16 cellular contexts compared by ENCODE assay signal in genomic region chr11:92527467-92527866, GRCh38.
A peak's percentile ranks its signal among the peaks of the same experiment; 100 is the strongest.
DNase-seq lines count a peak whose midpoint lies in the region; TF ChIP-seq lines count a peak whose summit lies in the region.
"Had no signal": no experiment of that assay in that cellular context is flagged by ENCODE, and none has a peak within 500 bp of the region (broad histone marks: within the 10 kb centered on the region; RNA-seq: fewer than 3 reads in every experiment).

No MANE protein-coding gene starts in this region.

- CTCF ChIA-PET in OCI-LY7 (lab: Charles Lee; ENCODE audit: unreplicated experiment), result no interaction called here

- H3K9me2 ChIP-seq in OCI-LY7 (ENCODE audit: insufficient read depth, low read length), result no peaks in the 10 kb centered on the region

- POLR2A ChIA-PET in OCI-LY7 (lab: Charles Lee), result interaction anchor here (1.4 to 1.8 kb wide), 2 partner anchors 9 to 13 kb away, joined by 3 to 5 read pairs; no protein-coding TSS in a partner anchor

- BruUV-seq in OCI-LY7 (replicated peaks; lab: Mats Ljungman, UMichigan), result no TSS peak

- H3K27ac ChIP-seq in OCI-LY7 (ENCODE audit: low read depth, low read length, poor library complexity, severe bottlenecking) (no peak overlapping the region), coronary artery (peak overlapping the region in 1 of 2 donors; percentile 49)
- H3K27ac ChIP-seq: C4-2B had no signal

- no peaks in the 10 kb centered on the region for H3K9me3 ChIP-seq in OCI-LY7 (ENCODE audit: low read length)

- no peak overlapping the region for H3K4me3 ChIP-seq in OCI-LY7 (ENCODE audit: low read depth, low read length, poor library complexity, severe bottlenecking)
- H3K4me3 ChIP-seq in coronary artery, result peak overlapping the region; percentile 48
- no peak overlapping the region for H3K4me3 ChIP-seq in retinal pigment epithelial cell (ENCODE audit: low read length)
- H3K4me3 ChIP-seq: lung had no signal

- intact Hi-C loops in OCI-LY7 (cut with micrococcal nuclease; ENCODE audit: unreplicated experiment), result no loop called here

- TF ChIP-seq CTCF in OCI-LY7 (conservative IDR thresholded peaks at IDR 0.05; ENCODE audit: low read length) (peak; percentile 24; the same call in 1 of the 2 replicates), coronary artery (IDR thresholded peaks at IDR 0.05) (no peak), retinal pigment epithelial cell (conservative IDR thresholded peaks at IDR 0.05; ENCODE audit: low read depth, low read length) (peak; percentile 24)

- H3K36me3 ChIP-seq in OCI-LY7 (ENCODE audit: insufficient read depth, low read length), result no peaks in the 10 kb centered on the region

- DNase-seq in EH (ENCODE audit: low read depth) (peak; percentile 18), OCI-LY7 (ENCODE audit: low spot score) (no peak), coronary artery (ENCODE audit: low spot score) (no peak), retinal pigment epithelial cell (ENCODE audit: low read depth) (no peak), pons (ENCODE audit: low spot score) (no peak), activated gamma-delta T cell (lab: John Stamatoyannopoulos, UW) (no peak), NCI-H1092 (lab: John Stamatoyannopoulos, UW) (no peak)
- no peak for DNase-seq in activated CD8-positive, alpha-beta memory T cell treated with anti-CD3 and anti-CD28 coated beads, Interleukin-2, amount 50 U/mL, for 48 hours
- DNase-seq: activated CD4-positive, alpha-beta memory T cell treated with anti-CD3 and anti-CD28 coated beads for 36 hours; HCEC 1CT; NCI-H1417 treated with DMSO at 0.1 percent for 48 hours; NCI-H2107; NCI-H510A; stimulated activated CD4-positive, alpha-beta T cell treated with anti-CD3 and anti-CD28 coated beads, Interleukin-4, amount 100 ng/mL, for 24 hours had no signal

- H3K79me2 ChIP-seq in OCI-LY7 (ENCODE audit: insufficient read depth, low read depth, low read length), result no peaks in the 10 kb centered on the region

- no peaks in the 10 kb centered on the region for H3K4me1 ChIP-seq in OCI-LY7 (ENCODE audit: insufficient read depth, low read length, poor library complexity, severe bottlenecking)

- H3K4me2 ChIP-seq in OCI-LY7 (ENCODE audit: low read length), result no peak overlapping the region

- H4K20me1 ChIP-seq in OCI-LY7 (ENCODE audit: insufficient read depth, low read length), result no peaks in the 10 kb centered on the region

- H2AFZ ChIP-seq in OCI-LY7 (ENCODE audit: low read length), result no peak overlapping the region
